ENCODE assay signal across 21 cellular contexts in genomic region chr9:77779010-77779409, GRCh38.
A peak's percentile ranks its signal among the peaks of the same experiment; 100 is the strongest.
DNase-seq lines count a peak whose midpoint lies in the region; ATAC-seq, FAIRE-seq and TF ChIP-seq lines count a peak whose summit lies in the region.
"Had no signal": no experiment of that assay in that cellular context is flagged by ENCODE, and none has a peak within 500 bp of the region (broad histone marks: within the 10 kb centered on the region; RNA-seq: fewer than 3 reads in every experiment).

No MANE protein-coding gene starts in this region.

- H3K4me1 ChIP-seq in liver (ENCODE audit: control insufficient read depth in 4 of 4, insufficient read depth in 4 of 4, low read length in 3 of 4) (peaks cover 0 to 14% (median 2%) of the 10 kb centered on the region in 4 donors), HepG2 (ENCODE audit: insufficient read depth, low read length) (no peaks in the 10 kb centered on the region)
- H3K4me1 ChIP-seq: gastrocnemius medialis had no signal

- no peak for FAIRE-seq in HepG2 (lab: Jason Lieb, UNC)
- no peak for FAIRE-seq in GM12891 (lab: Jason Lieb, UNC)
- FAIRE-seq: G401.6, keratinocyte, urothelium cell line had no signal

- H3K36me3 ChIP-seq in liver (ENCODE audit: control insufficient read depth in 4 of 4, insufficient read depth in 3 of 4, low read depth in 1 of 4, low read length in 3 of 4), result no peaks in the 10 kb centered on the region
- H3K36me3 ChIP-seq in HepG2 (replicated peaks in 1 of 2; ENCODE audit: control insufficient read depth in 1 of 2, insufficient read depth in 2 of 2, low read length in 2 of 2), result no peaks in the 10 kb centered on the region
- H3K36me3 ChIP-seq: gastrocnemius medialis, lower lobe of right lung, sigmoid colon had no signal

- TF ChIP-seq POLR2A in HepG2 (IDR thresholded peaks at IDR 0.05; ENCODE audit: insufficient read depth in 1 of 2, low read depth in 2 of 2, low read length in 2 of 2) (no peak), GM12891 (IDR thresholded peaks at IDR 0.05; ENCODE audit: low read depth, low read length) (no peak)

- ATAC-seq in HepG2 (no peak), GM18520 (IDR thresholded peaks at IDR 0.05; ENCODE audit: unreplicated experiment) (no peak)
- ATAC-seq in effector memory CD8-positive, alpha-beta T cell (replicated peaks), result peak; percentile 48
- ATAC-seq: gastrocnemius medialis, lower lobe of right lung, mucosa of descending colon, Panc1 had no signal

- H3K27me3 ChIP-seq in liver (ENCODE audit: control insufficient read depth in 4 of 4, insufficient read depth in 4 of 4, low read length in 3 of 4), result no peaks in the 10 kb centered on the region
- no peaks in the 10 kb centered on the region for H3K27me3 ChIP-seq in HepG2 (ENCODE audit: control insufficient read depth in 1 of 2, insufficient read depth in 2 of 2, low read length in 2 of 2)
- H3K27me3 ChIP-seq: esophagus squamous epithelium, gastrocnemius medialis, sigmoid colon had no signal

- H3K27ac ChIP-seq in liver (ENCODE audit: low read depth in 1 of 2, low read length in 2 of 2), result peak overlapping the region; percentile 43 to 50
- no peak overlapping the region for H3K27ac ChIP-seq in HepG2 (ENCODE audit: extremely low read length, insufficient read depth, low read length)
- H3K27ac ChIP-seq: esophagus squamous epithelium, gastrocnemius medialis, lower lobe of right lung, sigmoid colon, VCaP had no signal

- no peak for DNase-seq in HepG2 (ENCODE audit: low spot score)
- no peak for DNase-seq in activated CD4-positive, alpha-beta memory T cell treated with anti-CD3 and anti-CD28 coated beads for 36 hours
- DNase-seq in effector memory CD8-positive, alpha-beta T cell, result no peak
- DNase-seq in GM12891 (ENCODE audit: insufficient read length, low spot score), result no peak
- DNase-seq in C1 segment of cervical spinal cord (lab: John Stamatoyannopoulos, UW), result no peak
- DNase-seq: effector CD8-positive, alpha-beta T cell; esophagus squamous epithelium; gastrocnemius medialis; HCEC 1CT; lower lobe of right lung; mucosa of descending colon; NCI-H146; NCI-H524; sigmoid colon had no signal

- TF ChIP-seq CTCF in liver (IDR thresholded peaks at IDR 0.05; ENCODE audit: low read depth, low read length, missing input control), result no peak
- no peak for TF ChIP-seq CTCF in HepG2 (CRISPR knock-in tag; IDR thresholded peaks at IDR 0.05)

- peaks cover 13% of the 10 kb centered on the region for H3K9me3 Mint-ChIP-seq in activated CD4-positive, alpha-beta memory T cell treated with anti-CD3 and anti-CD28 coated beads for 36 hours
- H3K9me3 Mint-ChIP-seq in effector memory CD8-positive, alpha-beta T cell, result peaks cover 0 to 3% of the 10 kb centered on the region in 2 donors

- H2AFZ ChIP-seq in HepG2 (ENCODE audit: low read length), result no peak overlapping the region

- H3K27me3 Mint-ChIP-seq in activated CD4-positive, alpha-beta memory T cell treated with anti-CD3 and anti-CD28 coated beads for 36 hours, result no peaks in the 10 kb centered on the region
- peaks cover 0 to 5% of the 10 kb centered on the region in 2 donors for H3K27me3 Mint-ChIP-seq in effector memory CD8-positive, alpha-beta T cell

- CTCF ChIA-PET in HepG2 (lab: Yijun Ruan, JAX; ENCODE audit: low intra/inter-chr PET ratio, low total read pairs), result no interaction called here
- CTCF ChIA-PET in activated CD4-positive, alpha-beta memory T cell treated with anti-CD3 and anti-CD28 coated beads for 36 hours (lab: Charles Lee), result interaction anchor here (0.8 kb wide), 1 partner anchor 256 kb away, joined by 3 read pairs; no protein-coding TSS in a partner anchor

- peak overlapping the region in 2 of 3 donors; percentile 8 to 22 for H3K4me3 ChIP-seq in liver (ENCODE audit: low read depth in 1 of 3, low read length in 3 of 3)
- H3K4me3 ChIP-seq in HepG2 (replicated peaks in 1 of 3; ENCODE audit: insufficient read depth in 1 of 3, low read depth in 2 of 3, low read length in 3 of 3), result no peak overlapping the region
- H3K4me3 ChIP-seq: esophagus squamous epithelium, gastrocnemius medialis, lower lobe of right lung, mucosa of descending colon, sigmoid colon had no signal

- H3K9ac ChIP-seq in liver (ENCODE audit: low read depth in 1 of 2, low read length in 2 of 2) (peak overlapping the region; percentile 59 to 63), HepG2 (ENCODE audit: insufficient read depth, low read depth, low read length) (no peak overlapping the region)

- H3K9me3 ChIP-seq in liver (ENCODE audit: control insufficient read depth in 4 of 4, low read length in 3 of 4) (no peaks in the 10 kb centered on the region), HepG2 (ENCODE audit: low read length) (no peaks in the 10 kb centered on the region)
- H3K9me3 ChIP-seq: gastrocnemius medialis, lower lobe of right lung, mucosa of descending colon, sigmoid colon had no signal

- TF ChIP-seq EP300 in HepG2 (IDR thresholded peaks at IDR 0.05; ENCODE audit: low read depth in 2 of 2, low read length in 2 of 2), result no peak
- TF ChIP-seq EP300 in HepG2 (CRISPR knock-in tag; IDR thresholded peaks at IDR 0.05; ENCODE audit: borderline replicate concordance), result no peak

- in situ Hi-C loops in HepG2 (cut with HindIII; ENCODE audit: extremely low pct_ligation_motif_present, low pct_unique_long_range_greater_than_20kb), result no loop called here

- peak overlapping the region; percentile 63 for H3K27ac Mint-ChIP-seq in activated CD4-positive, alpha-beta memory T cell treated with anti-CD3 and anti-CD28 coated beads for 36 hours
- peak overlapping the region; percentile 87 to 92 for H3K27ac Mint-ChIP-seq in effector memory CD8-positive, alpha-beta T cell

- intact Hi-C loops in HepG2 (cut with micrococcal nuclease; ENCODE audit: unreplicated experiment), result no loop called here
- intact Hi-C loops in activated CD4-positive, alpha-beta memory T cell treated with anti-CD3 and anti-CD28 coated beads for 36 hours (cut with micrococcal nuclease), result loop anchor here (1.0 kb wide), 1 partner anchor 13 kb away; no protein-coding TSS in a partner anchor

- 28% methylated on average over 2 of the region's 2 CpGs for WGBS in liver
- WGBS in HepG2 (ENCODE audit: low lambda C conversion rate), result 92% methylated on average over 2 of the region's 2 CpGs

- H3K79me2 ChIP-seq in HepG2 (ENCODE audit: insufficient read depth, low read length), result no peaks in the 10 kb centered on the region

- peaks cover 39% of the 10 kb centered on the region for H3K4me1 Mint-ChIP-seq in activated CD4-positive, alpha-beta memory T cell treated with anti-CD3 and anti-CD28 coated beads for 36 hours (ENCODE audit: low read depth)
- peaks cover 11 to 13% of the 10 kb centered on the region in 2 donors for H3K4me1 Mint-ChIP-seq in effector memory CD8-positive, alpha-beta T cell (ENCODE audit: low read depth in 2 of 2)

- BruUV-seq in HepG2 (replicated peaks; lab: Mats Ljungman, UMichigan), result no TSS peak

- H3K4me3 Mint-ChIP-seq in activated CD4-positive, alpha-beta memory T cell treated with anti-CD3 and anti-CD28 coated beads for 36 hours, result peak overlapping the region; percentile 65
- H3K4me3 Mint-ChIP-seq in effector memory CD8-positive, alpha-beta T cell, result peak overlapping the region; percentile 74 to 78

- TF ChIP-seq RAD21 in liver (IDR thresholded peaks at IDR 0.05) (no peak), HepG2 (CRISPR knock-in tag; IDR thresholded peaks at IDR 0.05) (no peak)

- no peak overlapping the region for H3K4me2 ChIP-seq in HepG2 (ENCODE audit: low read depth, low read length)

- POLR2A ChIA-PET in HepG2 (lab: Yijun Ruan, JAX), result no interaction called here
- POLR2A ChIA-PET in activated CD4-positive, alpha-beta memory T cell treated with anti-CD3 and anti-CD28 coated beads for 36 hours (lab: Charles Lee), result no interaction called here

- H3K36me3 Mint-ChIP-seq in activated CD4-positive, alpha-beta memory T cell treated with anti-CD3 and anti-CD28 coated beads for 36 hours, result peaks cover 24% of the 10 kb centered on the region
- H3K36me3 Mint-ChIP-seq in effector memory CD8-positive, alpha-beta T cell (ENCODE audit: insufficient read depth), result no peaks in the 10 kb centered on the region

- no peaks in the 10 kb centered on the region for H4K20me1 ChIP-seq in HepG2 (ENCODE audit: insufficient read depth, low read length)

TF ChIP-seq in liver, 16 proteins besides CTCF, POLR2A, EP300 and RAD21 (continues in another document):
- no peak for TF ChIP-seq GABPA (IDR thresholded peaks at IDR 0.05 in 1 of 2, conservative IDR thresholded peaks at IDR 0.05 in 1 of 2)
- no peak for TF ChIP-seq HNF4G (IDR thresholded peaks at IDR 0.05)
- no peak for TF ChIP-seq FOXA1 (IDR thresholded peaks at IDR 0.05)
- no peak for TF ChIP-seq JUND (IDR thresholded peaks at IDR 0.05)
- TF ChIP-seq NR2F2 (IDR thresholded peaks at IDR 0.05), result no peak
- no peak for TF ChIP-seq ATF3 (IDR thresholded peaks at IDR 0.05)

TF ChIP-seq in HepG2, 621 proteins besides CTCF, POLR2A, EP300 and RAD21 (continues in another document):
- no peak for TF ChIP-seq ZNF775 (CRISPR knock-in tag; IDR thresholded peaks at IDR 0.05; ENCODE audit: borderline replicate concordance)
- no peak for TF ChIP-seq MLLT10 (CRISPR knock-in tag; IDR thresholded peaks at IDR 0.05)
- no peak for TF ChIP-seq ZNF331 (CRISPR knock-in tag; IDR thresholded peaks at IDR 0.05)
- no peak for TF ChIP-seq SIX1 (CRISPR knock-in tag; IDR thresholded peaks at IDR 0.05; ENCODE audit: borderline replicate concordance)
- TF ChIP-seq MEIS1 (CRISPR knock-in tag; IDR thresholded peaks at IDR 0.05; ENCODE audit: borderline replicate concordance), result no peak
- TF ChIP-seq SRSF4 (IDR thresholded peaks at IDR 0.05; ENCODE audit: low read depth, low read length, poor library complexity, severe bottlenecking), result no peak

TF ChIP-seq in GM12891, 5 proteins besides CTCF, POLR2A, EP300 and RAD21:
- TF ChIP-seq POU2F2 (IDR thresholded peaks at IDR 0.05; ENCODE audit: low read depth, low read length) (no peak), POLR2AphosphoS5 (IDR thresholded peaks at IDR 0.05; ENCODE audit: low read depth, low read length) (no peak), SPI1 (IDR thresholded peaks at IDR 0.05; ENCODE audit: low read depth, low read length) (no peak), TAF1 (IDR thresholded peaks at IDR 0.05; ENCODE audit: low read depth, low read length) (no peak), PAX5 (IDR thresholded peaks at IDR 0.05; ENCODE audit: insufficient read depth, low read length, severe bottlenecking) (no peak)

Comparison
In these comparisons a context has a peak if more than half of its experiments do, and no peak if none do; other contexts are left out.
1. H3K4me3 ChIP-seq: peak in liver (2 of 3); none in HepG2 (0 of 3).